12 cellular contexts compared by ENCODE assay signal in genomic region chr22:26570126-26570525, GRCh38. TPM values are rescaled to one million over a fixed set of nuclear protein-coding genes. Genes with fewer than 3 reads are reported as not detected.
DNase-seq lines count a peak whose midpoint lies in the region; ATAC-seq and TF ChIP-seq lines count a peak whose summit lies in the region.
"Had no signal": no experiment of that assay in that cellular context is flagged by ENCODE, and none has a peak within 500 bp of the region (broad histone marks: within the 10 kb centered on the region; RNA-seq: fewer than 3 reads in every experiment).

No MANE protein-coding gene starts in this region.

- no peaks in the 10 kb centered on the region for H3K9me3 Mint-ChIP-seq in activated T-cell treated with anti-CD3 and anti-CD28 coated beads, Interleukin-2, amount 50 U/mL, for 24 hours
- H3K9me3 Mint-ChIP-seq in mesothelial cell of epicardium (no peaks in the 10 kb centered on the region), type B pancreatic cell (no peaks in the 10 kb centered on the region)

- H3K27me3 Mint-ChIP-seq in activated T-cell treated with anti-CD3 and anti-CD28 coated beads, Interleukin-2, amount 50 U/mL, for 24 hours = no peaks in the 10 kb centered on the region
- H3K27me3 Mint-ChIP-seq in mesothelial cell of epicardium (ENCODE audit: low read depth) (no peaks in the 10 kb centered on the region), type B pancreatic cell (no peaks in the 10 kb centered on the region)

- H3K4me3 Mint-ChIP-seq in activated T-cell treated with anti-CD3 and anti-CD28 coated beads, Interleukin-2, amount 50 U/mL, for 24 hours = no peak overlapping the region
- H3K4me3 Mint-ChIP-seq in mesothelial cell of epicardium (no peak overlapping the region), type B pancreatic cell (peak overlapping the region; percentile 44)

- H3K4me1 Mint-ChIP-seq in activated T-cell treated with anti-CD3 and anti-CD28 coated beads, Interleukin-2, amount 50 U/mL, for 24 hours (ENCODE audit: low read depth) = peaks cover 61% of the 10 kb centered on the region
- peaks cover 32% of the 10 kb centered on the region for H3K4me1 Mint-ChIP-seq in mesothelial cell of epicardium
- H3K4me1 Mint-ChIP-seq in type B pancreatic cell (ENCODE audit: unreplicated experiment) = peaks cover 21% of the 10 kb centered on the region

- DNase-seq in activated T-cell treated with anti-CD3 and anti-CD28 coated beads, Interleukin-2, amount 50 U/mL, for 24 hours = no peak
- no peak for DNase-seq in activated T-cell treated with anti-CD3 and anti-CD28 coated beads, Interleukin-2, amount 50 U/mL, for 1 hour
- DNase-seq in astrocyte of the hippocampus (ENCODE audit: low read depth, low spot score) = peak; percentile 61
- DNase-seq in mesothelial cell of epicardium (ENCODE audit: low spot score in 2 of 2, unreplicated experiment in 2 of 2) = no peak
- DNase-seq in type B pancreatic cell (ENCODE audit: extremely low spot score, unreplicated experiment) = no peak
- no peak for DNase-seq in kidney glomerular epithelial cell (lab: John Stamatoyannopoulos, UW)
- no peak for DNase-seq in NCI-H446 treated with DMSO at 0.1 percent for 48 hours (lab: John Stamatoyannopoulos, UW)
- DNase-seq: hippocampal formation, OCI-M1 had no signal

- no peak for ATAC-seq in HG02610 (IDR thresholded peaks at IDR 0.05; ENCODE audit: unreplicated experiment)

- peak overlapping the region; percentile 41 for H3K27ac Mint-ChIP-seq in activated T-cell treated with anti-CD3 and anti-CD28 coated beads, Interleukin-2, amount 50 U/mL, for 24 hours
- H3K27ac Mint-ChIP-seq in mesothelial cell of epicardium (peak overlapping the region; percentile 91), type B pancreatic cell (peak overlapping the region; percentile 79)

- H3K36me3 Mint-ChIP-seq in activated T-cell treated with anti-CD3 and anti-CD28 coated beads, Interleukin-2, amount 50 U/mL, for 24 hours (ENCODE audit: low read depth) = peaks cover 30% of the 10 kb centered on the region
- H3K36me3 Mint-ChIP-seq in mesothelial cell of epicardium (no peaks in the 10 kb centered on the region), type B pancreatic cell (peaks cover 2% of the 10 kb centered on the region)

- TF ChIP-seq CTCF in mesothelial cell of epicardium (IDR thresholded peaks at IDR 0.05; ENCODE audit: unreplicated experiment) = no peak
- TF ChIP-seq CTCF in type B pancreatic cell (conservative IDR thresholded peaks at IDR 0.05) = no peak

RNA-seq across cellular contexts. Expression of gene TPST2, which starts 19.8 kb away (rescaled TPM):
- total RNA-seq in mesothelial cell of epicardium (17.2 to 19.4 TPM (median 18.5 TPM) in 3 replicates), type B pancreatic cell (ENCODE audit: low replicate concordance) (15.7 and 24.3 TPM in 2 replicates)

RNA-seq across cellular contexts. Expression of gene CRYBB1, which starts 47.7 kb away (rescaled TPM):
- not detected in 3 replicates for total RNA-seq in mesothelial cell of epicardium
- total RNA-seq in type B pancreatic cell (ENCODE audit: low replicate concordance) = 4.6 TPM in 1 of 2 replicates, not detected in the other
- total RNA-seq: LHCN-M2, ureter had no signal

RNA-seq across cellular contexts. Expression of gene CRYBA4, which starts 51.6 kb away (rescaled TPM):
- total RNA-seq in mesothelial cell of epicardium = not detected in 3 replicates
- 1.0 TPM in 1 of 2 replicates, not detected in the other for total RNA-seq in type B pancreatic cell (ENCODE audit: low replicate concordance)
- total RNA-seq: LHCN-M2 had no signal

RNA-seq across cellular contexts. Expression of gene TFIP11, which starts 57.9 kb away (rescaled TPM):
- total RNA-seq in mesothelial cell of epicardium (36.4 to 39.3 TPM (median 37.9 TPM) in 3 replicates), type B pancreatic cell (ENCODE audit: low replicate concordance) (32.7 and 40.3 TPM in 2 replicates)

Comparison
In these comparisons a context has a peak if more than half of its experiments do, and no peak if none do; other contexts are left out.
1. H3K27ac Mint-ChIP-seq: peak in every context shown above with its lines; median percentile 91 in mesothelial cell of epicardium; 79 in type B pancreatic cell; 41 in activated T-cell treated with anti-CD3 and anti-CD28 coated beads, Interleukin-2, amount 50 U/mL, for 24 hours.